In the genomic region with DNA sequence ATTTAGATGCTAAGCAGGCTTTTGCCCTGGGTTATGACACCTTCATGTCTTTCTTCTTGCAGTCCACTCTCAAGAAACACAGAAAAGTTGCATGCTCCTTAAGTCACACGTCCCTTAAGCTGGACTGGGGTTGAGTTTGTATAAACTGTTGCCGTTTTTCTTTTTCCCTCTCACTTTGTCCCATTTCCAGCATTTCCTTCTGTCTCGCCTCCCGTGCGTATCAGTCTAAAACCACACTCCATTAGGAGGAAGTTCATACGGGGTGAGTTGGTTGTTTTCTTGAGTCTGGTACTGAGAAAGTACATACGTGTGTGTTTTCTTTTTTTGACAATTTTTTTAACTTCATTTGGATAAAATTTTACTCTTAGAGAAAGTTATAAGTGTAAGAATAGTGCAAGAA, we compare ENCODE assay signal across 10 cellular contexts. TPM values are rescaled to one million over a fixed set of nuclear protein-coding genes. Genes with fewer than 3 reads are reported as not detected.
DNase-seq lines count a peak whose midpoint lies in the region; ATAC-seq and TF ChIP-seq lines count a peak whose summit lies in the region.
"Had no signal": no experiment of that assay in that cellular context is flagged by ENCODE, and none has a peak within 500 bp of the region (broad histone marks: within the 10 kb centered on the region; RNA-seq: fewer than 3 reads in every experiment).

No MANE protein-coding gene starts in this region.

- peak overlapping the region in 2 of 7 donors; percentile 0 to 64 for H3K27ac Mint-ChIP-seq in CD14-positive monocyte
- no peak overlapping the region for H3K27ac Mint-ChIP-seq in T-helper 17 cell
- peak overlapping the region; percentile 57 for H3K27ac Mint-ChIP-seq in progenitor cell of endocrine pancreas

- H3K4me3 ChIP-seq in fibroblast of pulmonary artery (replicated peaks; ENCODE audit: low read depth, low read length), result no peak overlapping the region
- H3K4me3 ChIP-seq in dorsolateral prefrontal cortex, result no peak overlapping the region

- H3K36me3 Mint-ChIP-seq in CD14-positive monocyte (peaks cover 51 to 53% of the 10 kb centered on the region in 2 donors), T-helper 17 cell (ENCODE audit: low read depth) (peaks cover 5% of the 10 kb centered on the region), progenitor cell of endocrine pancreas (ENCODE audit: insufficient read depth) (peaks cover 21% of the 10 kb centered on the region)

- no peak for DNase-seq in CD14-positive monocyte (ENCODE audit: low spot score)
- no peak for DNase-seq in T-helper 17 cell
- peak; percentile 46 for DNase-seq in fibroblast of pulmonary artery (ENCODE audit: low read depth)
- no peak for DNase-seq in progenitor cell of endocrine pancreas (ENCODE audit: low spot score, unreplicated experiment)
- no peak for DNase-seq in stimulated activated CD4-positive, alpha-beta T cell treated with anti-CD3 and anti-CD28 coated beads, Interleukin-4, amount 100 ng/mL, for 4 hours
- no peak for DNase-seq in NCI-H2107 treated with DMSO at 0.1 percent for 48 hours (lab: John Stamatoyannopoulos, UW; ENCODE audit: unreplicated experiment)
- no peak for DNase-seq in dorsolateral prefrontal cortex
- DNase-seq: foreskin melanocyte, NCI-H1048 had no signal

- TF ChIP-seq CTCF in CD14-positive monocyte (IDR thresholded peaks at IDR 0.05) (no peak), fibroblast of pulmonary artery (IDR thresholded peaks at IDR 0.05; ENCODE audit: low read length, missing control alignments) (no peak), progenitor cell of endocrine pancreas (IDR thresholded peaks at IDR 0.05; ENCODE audit: unreplicated experiment) (no peak), dorsolateral prefrontal cortex (IDR thresholded peaks at IDR 0.05 in 54 of 56, conservative IDR thresholded peaks at IDR 0.05 in 2 of 56; ENCODE audit: low read depth in 1 of 56, partially characterized antibody in 56 of 56) (no peak)

- intact Hi-C loops in CD14-positive monocyte (cut with micrococcal nuclease), result no loop called here
- intact Hi-C loops in dorsolateral prefrontal cortex (cut with DNase I), result no loop called here

- no peaks in the 10 kb centered on the region for H3K9me3 ChIP-seq in T-helper 17 cell (ENCODE audit: control insufficient read depth, low read length, poor library complexity, severe bottlenecking)

- peaks cover 4 to 9% (median 8%) of the 10 kb centered on the region in 7 donors for H3K9me3 Mint-ChIP-seq in CD14-positive monocyte
- H3K9me3 Mint-ChIP-seq in progenitor cell of endocrine pancreas (ENCODE audit: low read depth), result peaks cover 3% of the 10 kb centered on the region

- H3K4me1 Mint-ChIP-seq in CD14-positive monocyte (peaks cover 10% of the 10 kb centered on the region), T-helper 17 cell (peaks cover 14% of the 10 kb centered on the region), progenitor cell of endocrine pancreas (ENCODE audit: low read depth) (peaks cover 16% of the 10 kb centered on the region)

- H3K27me3 Mint-ChIP-seq in CD14-positive monocyte (ENCODE audit: low read depth in 3 of 3) (peaks cover 0 to 1% (median 0%) of the 10 kb centered on the region in 3 donors), T-helper 17 cell (no peaks in the 10 kb centered on the region), progenitor cell of endocrine pancreas (no peaks in the 10 kb centered on the region)

- peak overlapping the region in 2 of 59 donors; percentile 11 to 46 for H3K27ac ChIP-seq in dorsolateral prefrontal cortex

- ATAC-seq in T-helper 17 cell, result no peak
- no peak for ATAC-seq in HG02970 (IDR thresholded peaks at IDR 0.05; ENCODE audit: low FRiP score, unreplicated experiment)

- peak overlapping the region; percentile 58 to 81 for H3K4me3 Mint-ChIP-seq in CD14-positive monocyte
- H3K4me3 Mint-ChIP-seq in T-helper 17 cell, result peak overlapping the region; percentile 3
- no peak overlapping the region for H3K4me3 Mint-ChIP-seq in progenitor cell of endocrine pancreas (ENCODE audit: low read depth)

- no peaks in the 10 kb centered on the region for H3K27me3 ChIP-seq in dorsolateral prefrontal cortex

RNA-seq across cellular contexts. Expression of a gene that starts 13.0 kb away (rescaled TPM):
- 10 to 100 TPM; 31.7 to 42.0 TPM for polyA plus RNA-seq in CD14-positive monocyte
- total RNA-seq in T-helper 17 cell (10 to 100 TPM; 15.1 to 17.4 TPM), progenitor cell of endocrine pancreas (59.0 and 60.1 TPM in 2 replicates), dorsolateral prefrontal cortex (10 to 100 TPM; 39.5 to 83.5 (median 61.4) TPM)
